In genomic region chr12:32390572-32391219, GRCh38 we compare ENCODE assay signal across 8 cellular contexts. TPM values are rescaled to one million over a fixed set of nuclear protein-coding genes. Genes with fewer than 3 reads are reported as not detected.
DNase-seq lines count a peak whose midpoint lies in the region; ATAC-seq and TF ChIP-seq lines count a peak whose summit lies in the region.

No MANE protein-coding gene starts in this region.

- no CpG with 5 or more reads among the region's 47 CpGs for WGBS in trophoblast cell (ENCODE audit: extremely low coverage, insufficient coverage, insufficient read length)

- peak overlapping the region; percentile 63 for H3K4me3 Mint-ChIP-seq in activated B cell treated with CpG ODN at 0.5 μM for 24 hours

- POLR2A ChIA-PET in activated B cell treated with CpG ODN at 0.5 μM for 24 hours (lab: Charles Lee), result interaction anchor here (0.6 kb wide), 1 partner anchor 1092 kb away, joined by 3 read pairs; no protein-coding TSS in a partner anchor

- no peak overlapping the region for H3K4ac ChIP-seq in trophoblast cell (ENCODE audit: low read depth, low read length)

- H3K9me3 Mint-ChIP-seq in activated B cell treated with CpG ODN at 0.5 μM for 24 hours, result no peaks in the 10 kb centered on the region

- H3K4me3 ChIP-seq in trophoblast cell (ENCODE audit: low read depth, low read length), result no peak overlapping the region

- no peak overlapping the region for H4K8ac ChIP-seq in trophoblast cell (ENCODE audit: low read depth, low read length)

- H2AK5ac ChIP-seq in trophoblast cell (ENCODE audit: low read length), result no peak overlapping the region

- intact Hi-C loops in activated B cell treated with CpG ODN at 0.5 μM for 24 hours (cut with micrococcal nuclease) (no loop called here), Right ventricle myocardium superior (cut with DNase I) (no loop called here)

- H3K14ac ChIP-seq in trophoblast cell (ENCODE audit: low read length), result no peak overlapping the region

- no peaks in the 10 kb centered on the region for H3K9me3 ChIP-seq in trophoblast cell (ENCODE audit: insufficient read depth, low read depth, low read length)

- H4K12ac ChIP-seq in trophoblast cell (ENCODE audit: low read depth, low read length), result no peak overlapping the region

- no peak overlapping the region for H3K27ac ChIP-seq in trophoblast cell (ENCODE audit: low read depth, low read length)

- no peak overlapping the region for H2BK120ac ChIP-seq in trophoblast cell (ENCODE audit: insufficient read depth, low read length, poor library complexity)

- no peak overlapping the region for H2AFZ ChIP-seq in trophoblast cell (ENCODE audit: insufficient read depth, low read length, poor library complexity)

- H3K79me2 ChIP-seq in trophoblast cell (ENCODE audit: control insufficient read depth, insufficient read depth, low read length, poor library complexity), result no peaks in the 10 kb centered on the region

- CTCF ChIA-PET in activated B cell treated with CpG ODN at 0.5 μM for 24 hours (lab: Charles Lee), result no interaction called here

- no peaks in the 10 kb centered on the region for H3K4me1 ChIP-seq in trophoblast cell (ENCODE audit: control insufficient read depth in 1 of 2, insufficient read depth in 2 of 2, low read length in 2 of 2)

- peak; percentile 58 for ATAC-seq in activated B cell treated with CpG ODN at 0.5 μM for 24 hours (ENCODE audit: low read depth)
- peak; percentile 86 for ATAC-seq in Right ventricle myocardium superior (ENCODE audit: poor library complexity)

- H4K91ac ChIP-seq in trophoblast cell (ENCODE audit: low read depth, low read length), result no peak overlapping the region

- no peak overlapping the region for H2BK12ac ChIP-seq in trophoblast cell (ENCODE audit: low read length)

- no peak for TF ChIP-seq CTCF in activated B cell treated with CpG ODN at 0.5 μM for 24 hours (IDR thresholded peaks at IDR 0.05)

- no peak overlapping the region for H3K23ac ChIP-seq in trophoblast cell (ENCODE audit: low read length)

- H3K18ac ChIP-seq in trophoblast cell (ENCODE audit: low read length), result no peak overlapping the region

- no peak overlapping the region for H3K27ac Mint-ChIP-seq in activated B cell treated with CpG ODN at 0.5 μM for 24 hours

- no peak overlapping the region for H3K4me2 ChIP-seq in trophoblast cell (ENCODE audit: low read length)

- H3K27me3 ChIP-seq in trophoblast cell (ENCODE audit: insufficient read depth, low read length), result no peaks in the 10 kb centered on the region

- H3K4me1 Mint-ChIP-seq in activated B cell treated with CpG ODN at 0.5 μM for 24 hours, result peaks cover 3% of the 10 kb centered on the region

- no peaks in the 10 kb centered on the region for H3K79me1 ChIP-seq in trophoblast cell (ENCODE audit: low read length)

- H3K27me3 Mint-ChIP-seq in activated B cell treated with CpG ODN at 0.5 μM for 24 hours, result peaks cover 9% of the 10 kb centered on the region

- H3K9ac ChIP-seq in trophoblast cell (ENCODE audit: low read length), result no peak overlapping the region

- DNase-seq in activated T-cell treated with anti-CD3 and anti-CD28 coated beads for 48 hours (ENCODE audit: low read depth), result peak; percentile 26
- no peak for DNase-seq in activated T-cell treated with anti-CD3 and anti-CD28 coated beads for 4 hours
- DNase-seq in activated B cell treated with CpG ODN at 0.5 μM for 24 hours, result no peak
- DNase-seq in Right ventricle myocardium superior, result peak; percentile 47
- peak; percentile 40 for DNase-seq in stimulated activated CD8-positive, alpha-beta memory T cell treated with anti-CD3 and anti-CD28 coated beads, Interleukin-4, amount 100 ng/mL, for 48 hours
- no peak for DNase-seq in NCI-H2196 (lab: John Stamatoyannopoulos, UW; ENCODE audit: unreplicated experiment)
- DNase-seq in AML-193 (lab: John Stamatoyannopoulos, UW), result no peak
- no peak for DNase-seq in trophoblast cell

- no peak overlapping the region for H2BK5ac ChIP-seq in trophoblast cell (ENCODE audit: low read depth, low read length, poor library complexity)

- no peaks in the 10 kb centered on the region for H3K36me3 ChIP-seq in trophoblast cell (ENCODE audit: control insufficient read depth in 1 of 2, insufficient read depth in 2 of 2, low read length in 2 of 2)

- no peaks in the 10 kb centered on the region for H3K36me3 Mint-ChIP-seq in activated B cell treated with CpG ODN at 0.5 μM for 24 hours (ENCODE audit: low read depth)

RNA-seq across cellular contexts. Expression of gene FGD4, which starts 8.7 kb away (rescaled TPM):
- total RNA-seq in activated B cell treated with CpG ODN at 0.5 μM for 24 hours (1.8 and 1.9 TPM in 2 replicates), Right ventricle myocardium superior (17.3 TPM)
- 5.8 and 6.0 TPM in 2 replicates for polyA plus RNA-seq in trophoblast cell (2013)

Comparison
In these comparisons a context has a peak if more than half of its experiments do, and no peak if none do; other contexts are left out.
1. DNase-seq: peak in activated T-cell treated with anti-CD3 and anti-CD28 coated beads for 48 hours (single experiment), Right ventricle myocardium superior (single experiment) and stimulated activated CD8-positive, alpha-beta memory T cell treated with anti-CD3 and anti-CD28 coated beads, Interleukin-4, amount 100 ng/mL, for 48 hours (single experiment); none in activated T-cell treated with anti-CD3 and anti-CD28 coated beads for 4 hours (single experiment), activated B cell treated with CpG ODN at 0.5 μM for 24 hours (single experiment), NCI-H2196 (single experiment), AML-193 (0 of 2) and trophoblast cell (0 of 2).